ENCODE assay signal across 1 cellular context in genomic region chr12:121652767-121653497, GRCh38.
TF ChIP-seq lines count a peak whose summit lies in the region.

No MANE protein-coding gene starts in this region.

TF ChIP-seq in GM23338, 12 proteins besides CTCF, POLR2A, EP300 and RAD21:
- TF ChIP-seq ETS1 (IDR thresholded peaks at IDR 0.05) (no peak), CREB1 (CRISPR knock-in tag; IDR thresholded peaks at IDR 0.05; ENCODE audit: low read depth) (no peak), REST (IDR thresholded peaks at IDR 0.05; ENCODE audit: unreplicated experiment) (no peak), JUNB (IDR thresholded peaks at IDR 0.05; ENCODE audit: unreplicated experiment) (no peak), ZNF114 (CRISPR knock-in tag; IDR thresholded peaks at IDR 0.05) (no peak), ZNF462 (CRISPR knock-in tag; IDR thresholded peaks at IDR 0.05) (no peak), NANOG (IDR thresholded peaks at IDR 0.05; ENCODE audit: borderline replicate concordance) (no peak), ZNF331 (CRISPR knock-in tag; IDR thresholded peaks at IDR 0.05; ENCODE audit: low read depth) (no peak), EZH2phosphoT487 (IDR thresholded peaks at IDR 0.05; ENCODE audit: unreplicated experiment) (no peak), STAT1 (IDR thresholded peaks at IDR 0.05; ENCODE audit: unreplicated experiment) (no peak), POLR2AphosphoS5 (IDR thresholded peaks at IDR 0.05; ENCODE audit: low read depth) (no peak), EZH2 (IDR thresholded peaks at IDR 0.05; ENCODE audit: low read depth, unreplicated experiment) (no peak)
